In the genomic region with DNA sequence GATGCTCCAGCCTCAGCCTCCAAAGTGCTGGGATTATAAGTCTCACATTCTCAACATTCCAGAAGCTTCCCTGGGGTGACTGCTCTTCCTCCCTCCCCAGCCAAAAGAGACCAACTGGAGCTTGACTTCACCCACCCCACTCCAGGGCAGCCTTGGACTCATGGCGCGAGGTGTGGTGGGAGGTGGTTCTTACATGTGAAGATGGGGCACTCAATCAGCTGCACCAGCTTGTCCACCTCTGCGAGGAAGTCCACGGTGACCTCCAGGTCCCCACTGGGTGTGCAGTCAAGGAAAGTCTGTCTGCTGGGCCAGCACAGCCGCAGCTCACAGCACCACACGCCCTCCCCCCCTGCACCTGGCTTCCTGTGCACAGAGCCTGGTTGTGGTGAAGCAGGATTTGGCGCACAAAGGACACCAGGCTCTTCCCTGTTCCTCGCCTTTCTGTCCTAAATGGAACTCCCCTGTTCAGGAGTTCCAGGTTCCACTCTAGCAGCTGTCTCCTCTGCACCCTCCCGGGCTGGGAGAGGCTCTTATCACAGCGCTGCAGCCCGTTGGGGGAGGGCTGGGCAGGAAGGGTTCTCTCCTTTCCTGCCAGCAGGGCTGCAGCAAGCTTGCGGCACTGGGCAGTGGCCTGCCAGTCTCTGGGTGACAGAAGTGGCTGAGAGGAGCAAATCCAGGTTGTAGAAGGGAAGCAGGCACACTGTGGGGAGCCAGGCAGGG, we compare ENCODE assay signal across 9 cellular contexts. TPM values are rescaled to one million over a fixed set of nuclear protein-coding genes. Genes with fewer than 3 reads are reported as not detected.
A peak's percentile ranks its signal among the peaks of the same experiment; 100 is the strongest.
DNase-seq lines count a peak whose midpoint lies in the region; ATAC-seq, FAIRE-seq and TF ChIP-seq lines count a peak whose summit lies in the region.
"Had no signal": no experiment of that assay in that cellular context is flagged by ENCODE, and none has a peak within 500 bp of the region (broad histone marks: within the 10 kb centered on the region; RNA-seq: fewer than 3 reads in every experiment).

No MANE protein-coding gene starts in this region.

- DNase-seq in NCI-H226: peak; percentile 73
- DNase-seq in endothelial cell of umbilical vein (ENCODE audit: low read depth, low spot score): peak; percentile 86
- DNase-seq in prostate gland (ENCODE audit: low spot score): no peak
- DNase-seq in DMS79 (lab: John Stamatoyannopoulos, UW): no peak
- DNase-seq: stimulated activated naive CD4-positive, alpha-beta T cell treated with Interleukin-2 at 50 U/mL for 16 hours had no signal

- TF ChIP-seq POLR2A in endothelial cell of umbilical vein (IDR thresholded peaks at IDR 0.05; ENCODE audit: low read depth, low read length) (no peak), prostate gland (IDR thresholded peaks at IDR 0.05) (no peak)

- intact Hi-C loops in endothelial cell of umbilical vein (cut with micrococcal nuclease): no loop called here
- intact Hi-C loops in prostate gland (cut with DNase I): no loop called here

- ATAC-seq in GM18909 (IDR thresholded peaks at IDR 0.05; ENCODE audit: poor library complexity, unreplicated experiment): peak; percentile 44
- no peak for ATAC-seq in GM21737 (IDR thresholded peaks at IDR 0.05; ENCODE audit: unreplicated experiment)
- no peak for ATAC-seq in HG03175 (IDR thresholded peaks at IDR 0.05; ENCODE audit: unreplicated experiment)
- no peak for ATAC-seq in GM21515 (IDR thresholded peaks at IDR 0.05; ENCODE audit: unreplicated experiment)

- no peaks in the 10 kb centered on the region for H4K20me1 ChIP-seq in endothelial cell of umbilical vein (replicated peaks; ENCODE audit: control insufficient read depth, extremely low read depth, insufficient read depth, low read length)

- no peak overlapping the region for H2AFZ ChIP-seq in endothelial cell of umbilical vein (ENCODE audit: low read depth, low read length)

- dilution Hi-C loops in endothelial cell of umbilical vein (cut with MboI; ENCODE audit: extremely low pct_ligation_motif_present, low sequenced_read_pairs): no loop called here

- H3K27me3 ChIP-seq in endothelial cell of umbilical vein (ENCODE audit: control insufficient read depth in 2 of 2, insufficient read depth in 2 of 2, low read length in 2 of 2) (no peaks in the 10 kb centered on the region), prostate gland (replicated peaks; ENCODE audit: insufficient read depth) (no peaks in the 10 kb centered on the region)

- no TSS peak for BruUV-seq in endothelial cell of umbilical vein (replicated peaks; lab: Mats Ljungman, UMichigan)

- FAIRE-seq in endothelial cell of umbilical vein (lab: Jason Lieb, UNC): peak; percentile 85

- H3K9me1 ChIP-seq in endothelial cell of umbilical vein (replicated peaks; ENCODE audit: control insufficient read depth, extremely low read depth, insufficient read depth, low read length): no peaks in the 10 kb centered on the region

- H3K36me3 ChIP-seq in endothelial cell of umbilical vein (ENCODE audit: control insufficient read depth in 2 of 2, extremely low read depth in 1 of 2, insufficient read depth in 2 of 2, low read length in 2 of 2) (no peaks in the 10 kb centered on the region), prostate gland (no peaks in the 10 kb centered on the region)

- POLR2A ChIA-PET in endothelial cell of umbilical vein (lab: Charles Lee): interaction anchor here (0.6 to 1.1 kb wide), 2 partner anchors 43 to 242 kb away, joined by 3 to 6 read pairs; no protein-coding TSS in a partner anchor

- no peak overlapping the region for H3K4me2 ChIP-seq in endothelial cell of umbilical vein (ENCODE audit: insufficient read depth, low read length)

- 44% methylated on average over 12 of the region's 12 CpGs for WGBS in prostate gland

- H3K9me3 ChIP-seq in endothelial cell of umbilical vein (replicated peaks; ENCODE audit: control insufficient read depth, insufficient read depth, low read length) (no peaks in the 10 kb centered on the region), prostate gland (no peaks in the 10 kb centered on the region)

- H3K4me3 ChIP-seq in endothelial cell of umbilical vein (replicated peaks in 1 of 3; ENCODE audit: insufficient read depth in 1 of 3, low read depth in 1 of 3, low read length in 3 of 3) (no peak overlapping the region), prostate gland (no peak overlapping the region)

- CTCF ChIA-PET in endothelial cell of umbilical vein (lab: Charles Lee): interaction anchor here (0.7 to 3.2 kb wide), 7 partner anchors 12 to 76 kb away, joined by 3 to 20 read pairs (median 4); no protein-coding TSS in a partner anchor

- TF ChIP-seq CTCF in endothelial cell of umbilical vein (IDR thresholded peaks at IDR 0.05; ENCODE audit: extremely low read depth in 1 of 2, insufficient read depth in 1 of 2, low read depth in 1 of 2, low read length in 2 of 2) (peak in 1 of 2 donors; percentile 39), prostate gland (IDR thresholded peaks at IDR 0.05) (peak in 1 of 4 experiments; percentile 43)

- H3K27ac ChIP-seq in endothelial cell of umbilical vein (ENCODE audit: insufficient read depth, low read depth, low read length): peak overlapping the region; percentile 24
- peak overlapping the region; percentile 75 to 79 for H3K27ac ChIP-seq in prostate gland

- no peak overlapping the region for H3K9ac ChIP-seq in endothelial cell of umbilical vein (replicated peaks; ENCODE audit: extremely low read depth, insufficient read depth, low read length)

- peaks cover 35% of the 10 kb centered on the region for H3K4me1 ChIP-seq in endothelial cell of umbilical vein (ENCODE audit: control insufficient read depth, extremely low read depth, insufficient read depth, low read length)
- peaks cover 21% of the 10 kb centered on the region for H3K4me1 ChIP-seq in prostate gland (replicated peaks)

- no peaks in the 10 kb centered on the region for H3K79me2 ChIP-seq in endothelial cell of umbilical vein (ENCODE audit: control insufficient read depth, insufficient read depth, low read length)

TF ChIP-seq in endothelial cell of umbilical vein, 7 proteins besides CTCF, POLR2A, EP300 and RAD21:
- TF ChIP-seq, protein P1, sequence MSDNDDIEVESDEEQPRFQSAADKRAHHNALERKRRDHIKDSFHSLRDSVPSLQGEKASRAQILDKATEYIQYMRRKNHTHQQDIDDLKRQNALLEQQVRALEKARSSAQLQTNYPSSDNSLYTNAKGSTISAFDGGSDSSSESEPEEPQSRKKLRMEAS (IDR thresholded peaks at IDR 0.05; ENCODE audit: insufficient read depth, insufficient read length): no peak
- TF ChIP-seq GATA2 (IDR thresholded peaks at IDR 0.05; ENCODE audit: insufficient read depth, insufficient read length, low read depth, low read length): peak; percentile 65
- TF ChIP-seq POLR2AphosphoS5 (IDR thresholded peaks at IDR 0.05; ENCODE audit: insufficient read depth, low read depth, low read length): no peak

RNA-seq across cellular contexts. Expression of a gene that starts 9.7 kb away (rescaled TPM):
- 37.6 and 42.3 TPM in 2 replicates for total RNA-seq in endothelial cell of umbilical vein
- polyA plus RNA-seq in endothelial cell of umbilical vein: 38.4 and 41.3 TPM in 2 replicates
- 32.0 and 51.0 TPM in 2 replicates for polyA plus RNA-seq in endothelial cell of umbilical vein (2011; cell fraction: cytosol; rRNA removed)
- polyA plus RNA-seq in endothelial cell of umbilical vein (2011; cell fraction: nucleus; rRNA removed): 55.2 and 60.0 TPM in 2 replicates
- polyA plus RNA-seq in endothelial cell of umbilical vein (2012): 39.0 and 64.5 TPM in 2 replicates
- polyA minus RNA-seq in endothelial cell of umbilical vein: 13.4 and 35.5 TPM in 2 replicates
- 42.5 TPM for polyA minus RNA-seq in endothelial cell of umbilical vein (2011; cell fraction: cytosol; rRNA and poly(A)+ RNA removed)
- polyA minus RNA-seq in endothelial cell of umbilical vein (2011; cell fraction: nucleus; rRNA and poly(A)+ RNA removed): 20.4 and 36.5 TPM in 2 replicates
- 10 to 100 TPM; 42.4 to 92.4 TPM for total RNA-seq in prostate gland

RNA-seq across cellular contexts. Expression of a gene that starts 49.2 kb away (rescaled TPM):
- total RNA-seq in endothelial cell of umbilical vein (0.23 and 0.97 TPM in 2 replicates), prostate gland (10 to 100 TPM in 1 of 2 donors, 1 to 10 TPM in 1; 2.9 to 16.6 TPM)
- 0.88 and 1.0 TPM in 2 replicates for polyA plus RNA-seq in endothelial cell of umbilical vein
- 0.52 and 0.86 TPM in 2 replicates for polyA plus RNA-seq in endothelial cell of umbilical vein (2011; cell fraction: cytosol; rRNA removed)
- polyA plus RNA-seq in endothelial cell of umbilical vein (2011; cell fraction: nucleus; rRNA removed): 1.0 and 1.1 TPM in 2 replicates
- polyA plus RNA-seq in endothelial cell of umbilical vein (2012): 0.15 and 0.37 TPM in 2 replicates
- 0.15 TPM in 1 of 2 replicates, not detected in the other for polyA minus RNA-seq in endothelial cell of umbilical vein
- not detected for polyA minus RNA-seq in endothelial cell of umbilical vein (2011; cell fraction: cytosol; rRNA and poly(A)+ RNA removed)
- polyA minus RNA-seq in endothelial cell of umbilical vein (2011; cell fraction: nucleus; rRNA and poly(A)+ RNA removed): 0.34 and 0.53 TPM in 2 replicates

Comparison
In these comparisons a context has a peak if more than half of its experiments do, and no peak if none do; other contexts are left out.
1. DNase-seq: peak in NCI-H226 (single experiment) and endothelial cell of umbilical vein (single experiment); none in prostate gland (single experiment) and DMS79 (single experiment).